17 cellular contexts compared by ENCODE assay signal in the genomic region with DNA sequence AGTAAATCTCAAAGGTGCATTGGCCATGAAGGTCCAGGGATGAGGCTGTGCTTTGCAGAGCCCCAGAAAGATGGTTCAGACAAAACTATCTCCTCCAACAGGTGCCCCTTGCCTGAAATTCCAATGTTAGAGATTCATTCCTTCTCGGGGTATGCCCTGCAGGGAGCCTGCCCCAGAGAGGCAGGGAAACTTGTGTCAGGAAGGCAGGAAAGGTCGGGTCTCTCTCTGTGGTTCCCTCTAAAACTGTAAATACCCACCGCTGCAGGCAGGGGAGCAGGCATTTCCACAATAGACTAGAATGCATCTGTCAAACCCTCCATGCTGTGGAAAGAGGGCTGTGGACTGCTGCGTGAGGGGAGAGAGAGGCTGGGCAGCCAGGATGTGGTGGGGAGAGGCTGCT.
DNase-seq lines count a peak whose midpoint lies in the region; ATAC-seq, FAIRE-seq and TF ChIP-seq lines count a peak whose summit lies in the region.
"Had no signal": no experiment of that assay in that cellular context is flagged by ENCODE, and none has a peak within 500 bp of the region (broad histone marks: within the 10 kb centered on the region; RNA-seq: fewer than 3 reads in every experiment).

No MANE protein-coding gene starts in this region.

- no peak overlapping the region for H3K4me3 ChIP-seq in duodenal mucosa (ENCODE audit: low read depth in 1 of 2, low read length in 2 of 2)
- H3K4me3 ChIP-seq in adrenal gland: no peak overlapping the region
- H3K4me3 ChIP-seq: body of pancreas, heart left ventricle had no signal

- H3K9me3 ChIP-seq in KOPT-K1 (ENCODE audit: insufficient read depth, low read length, poor library complexity, severe bottlenecking) (no peaks in the 10 kb centered on the region), duodenal mucosa (ENCODE audit: control insufficient read depth in 1 of 2, low read length in 2 of 2) (no peaks in the 10 kb centered on the region), adrenal gland (replicated peaks in 1 of 3) (no peaks in the 10 kb centered on the region)
- H3K9me3 ChIP-seq: body of pancreas, heart left ventricle had no signal

- H3K27me3 Mint-ChIP-seq in neural crest cell (ENCODE audit: low read depth): peaks cover 82% of the 10 kb centered on the region
- peaks cover 44% of the 10 kb centered on the region for H3K27me3 Mint-ChIP-seq in stimulated activated memory B cell treated with anti-CD40 and anti-IgM and Interleukin-4, amounts not matched to agents 10 μg/mL and 1 μg/mL and 100 μg/mL, for 72 hours

- ATAC-seq in stimulated activated memory B cell treated with anti-CD40 and anti-IgM and Interleukin-4, amounts not matched to agents 10 μg/mL and 1 μg/mL and 100 μg/mL, for 72 hours: no peak
- ATAC-seq: CD8-positive, alpha-beta T cell; heart left ventricle had no signal

- H3K27ac ChIP-seq in KOPT-K1 (ENCODE audit: low read depth, low read length, poor library complexity, severe bottlenecking) (peak overlapping the region; percentile 35), duodenal mucosa (ENCODE audit: low read depth, low read length) (peak overlapping the region; percentile 32), adrenal gland (no peak overlapping the region)
- H3K27ac ChIP-seq: heart left ventricle had no signal

- H3K27me3 ChIP-seq in duodenal mucosa (ENCODE audit: control insufficient read depth in 1 of 2, insufficient read depth in 2 of 2, low read length in 2 of 2): peaks cover 6 to 12% of the 10 kb centered on the region in 2 donors
- no peaks in the 10 kb centered on the region for H3K27me3 ChIP-seq in adrenal gland
- H3K27me3 ChIP-seq: body of pancreas had no signal

- peak overlapping the region; percentile 70 for H3K4me3 Mint-ChIP-seq in neural crest cell
- no peak overlapping the region for H3K4me3 Mint-ChIP-seq in stimulated activated memory B cell treated with anti-CD40 and anti-IgM and Interleukin-4, amounts not matched to agents 10 μg/mL and 1 μg/mL and 100 μg/mL, for 72 hours
- H3K4me3 Mint-ChIP-seq: activated naive CD4-positive, alpha-beta T cell treated with anti-CD3 and anti-CD28 coated beads, Interleukin-2, amount 50 U/mL, for 24 hours; CD8-positive, alpha-beta T cell; natural killer cell treated with Interleukin-12 subunit alpha and Interleukin-12 subunit beta and Interleukin-15 and Interleukin-18, amount 100 ng/mL, for 72 hours had no signal

- no peak overlapping the region for H3K27ac Mint-ChIP-seq in neural crest cell (ENCODE audit: unreplicated experiment)
- H3K27ac Mint-ChIP-seq in stimulated activated memory B cell treated with anti-CD40 and anti-IgM and Interleukin-4, amounts not matched to agents 10 μg/mL and 1 μg/mL and 100 μg/mL, for 72 hours: no peak overlapping the region
- H3K27ac Mint-ChIP-seq: activated naive CD4-positive, alpha-beta T cell treated with anti-CD3 and anti-CD28 coated beads, Interleukin-2, amount 50 U/mL, for 24 hours; CD8-positive, alpha-beta T cell; natural killer cell treated with Interleukin-12 subunit alpha and Interleukin-12 subunit beta and Interleukin-15 and Interleukin-18, amount 100 ng/mL, for 72 hours had no signal

- peaks cover 5% of the 10 kb centered on the region for H3K4me1 Mint-ChIP-seq in neural crest cell
- H3K4me1 Mint-ChIP-seq in stimulated activated memory B cell treated with anti-CD40 and anti-IgM and Interleukin-4, amounts not matched to agents 10 μg/mL and 1 μg/mL and 100 μg/mL, for 72 hours: no peaks in the 10 kb centered on the region

- H3K4me1 ChIP-seq in duodenal mucosa (ENCODE audit: control insufficient read depth in 1 of 2, insufficient read depth in 2 of 2, low read length in 2 of 2) (peaks cover 41 to 62% of the 10 kb centered on the region in 2 donors), adrenal gland (replicated peaks in 1 of 2) (peaks cover 21 to 36% of the 10 kb centered on the region in 2 donors)

- H3K9me3 Mint-ChIP-seq in neural crest cell: no peaks in the 10 kb centered on the region
- H3K9me3 Mint-ChIP-seq in stimulated activated memory B cell treated with anti-CD40 and anti-IgM and Interleukin-4, amounts not matched to agents 10 μg/mL and 1 μg/mL and 100 μg/mL, for 72 hours: no peaks in the 10 kb centered on the region
- H3K9me3 Mint-ChIP-seq: activated naive CD4-positive, alpha-beta T cell treated with anti-CD3 and anti-CD28 coated beads, Interleukin-2, amount 50 U/mL, for 24 hours; CD8-positive, alpha-beta T cell; natural killer cell treated with Interleukin-12 subunit alpha and Interleukin-12 subunit beta and Interleukin-15 and Interleukin-18, amount 100 ng/mL, for 72 hours; stimulated activated naive CD8-positive, alpha-beta T cell treated with anti-CD3 and anti-CD28 coated beads, Interleukin-15, Interleukin-2, amounts not matched to agents 100 ng/mL and 50 ng/mL, for 24 hours had no signal

- intact Hi-C loops in adrenal gland (cut with DNase I): loop anchor here in 1 of 2 donors (10.0 kb wide), 1 partner anchor 307 kb away; no protein-coding TSS in a partner anchor

- no peak for FAIRE-seq in frontal cortex (lab: Jason Lieb, UNC)

- TF ChIP-seq CTCF in neural crest cell (conservative IDR thresholded peaks at IDR 0.05) (peak; percentile 24), adrenal gland (IDR thresholded peaks at IDR 0.05) (no peak)

- 73 to 82% (median 79%) methylated on average over 4 of the region's 4 CpGs for WGBS in adrenal gland, 4 donors

- no peaks in the 10 kb centered on the region for H3K36me3 Mint-ChIP-seq in neural crest cell (ENCODE audit: low read depth)
- H3K36me3 Mint-ChIP-seq in stimulated activated memory B cell treated with anti-CD40 and anti-IgM and Interleukin-4, amounts not matched to agents 10 μg/mL and 1 μg/mL and 100 μg/mL, for 72 hours: no peaks in the 10 kb centered on the region
- H3K36me3 Mint-ChIP-seq: activated naive CD4-positive, alpha-beta T cell treated with anti-CD3 and anti-CD28 coated beads, Interleukin-2, amount 50 U/mL, for 24 hours; CD8-positive, alpha-beta T cell; natural killer cell treated with Interleukin-12 subunit alpha and Interleukin-12 subunit beta and Interleukin-15 and Interleukin-18, amount 100 ng/mL, for 72 hours had no signal

- no peaks in the 10 kb centered on the region for H3K36me3 ChIP-seq in KOPT-K1 (ENCODE audit: insufficient read depth, low read length)
- H3K36me3 ChIP-seq in duodenal mucosa (ENCODE audit: control insufficient read depth in 1 of 2, insufficient read depth in 2 of 2, low read length in 2 of 2): no peaks in the 10 kb centered on the region
- H3K36me3 ChIP-seq in adrenal gland (replicated peaks in 1 of 2): no peaks in the 10 kb centered on the region
- H3K36me3 ChIP-seq: heart left ventricle had no signal

- peak overlapping the region; percentile 40 to 69 for H3K9ac ChIP-seq in duodenal mucosa (ENCODE audit: low read depth in 1 of 2, low read length in 2 of 2)

- DNase-seq in COR-L47 (lab: John Stamatoyannopoulos, UW) (peak; percentile 44), neural crest cell (ENCODE audit: low read depth, low spot score) (no peak), adrenal gland (no peak), SW480 (ENCODE audit: low spot score) (no peak), frontal cortex (ENCODE audit: low spot score in 2 of 2) (no peak)
- DNase-seq: activated CD4-positive, alpha-beta T cell treated with anti-CD3 and anti-CD28 coated beads, Interleukin-2, amount 50 U/mL, for 48 hours; CD8-positive, alpha-beta T cell; heart left ventricle; NCI-H2107; stimulated activated CD4-positive, alpha-beta T cell treated with anti-CD3 and anti-CD28 coated beads, Interleukin-15, amount 100 ng/mL, for 24 hours had no signal

- TF ChIP-seq POLR2A in adrenal gland (IDR thresholded peaks at IDR 0.05): no peak

Comparison
In these comparisons a context has a peak if more than half of its experiments do, and no peak if none do; other contexts are left out.
1. H3K27ac ChIP-seq: peak in KOPT-K1 (single experiment) and duodenal mucosa (single experiment); none in adrenal gland (0 of 5).